ENCODE assay signal across 8 cellular contexts in genomic region chr5:66807743-66808142, GRCh38.
A peak's percentile ranks its signal among the peaks of the same experiment; 100 is the strongest.
DNase-seq lines count a peak whose midpoint lies in the region; ATAC-seq and TF ChIP-seq lines count a peak whose summit lies in the region.

No MANE protein-coding gene starts in this region.

- H3K4me3 ChIP-seq in DND-41 (ENCODE audit: low read depth in 1 of 2, low read length in 2 of 2) (no peak overlapping the region), epithelial cell of esophagus (ENCODE audit: low read length) (no peak overlapping the region)

- TF ChIP-seq CTCF in DND-41 (IDR thresholded peaks at IDR 0.05; ENCODE audit: borderline replicate concordance, extremely low read depth, low read length, poor library complexity, severe bottlenecking), result peak; percentile 21
- peak; percentile 75 for TF ChIP-seq CTCF in epithelial cell of esophagus (IDR thresholded peaks at IDR 0.05; ENCODE audit: insufficient read depth, low read depth, low read length, missing control alignments)
- TF ChIP-seq CTCF in omental fat pad (IDR thresholded peaks at IDR 0.05), result no peak

- no peaks in the 10 kb centered on the region for H3K4me1 ChIP-seq in DND-41 (ENCODE audit: insufficient read depth, low read length)

- H3K9ac ChIP-seq in DND-41 (ENCODE audit: low read depth, low read length), result no peak overlapping the region

- no peak overlapping the region for H3K4me3 Mint-ChIP-seq in activated CD8-positive, alpha-beta memory T cell treated with anti-CD3 and anti-CD28 coated beads, Interleukin-2, amount 10 ng/mL, durations not matched to agents 7 days and 5 days

- CTCF ChIA-PET in activated CD8-positive, alpha-beta memory T cell treated with anti-CD3 and anti-CD28 coated beads, Interleukin-2, amount 10 ng/mL, durations not matched to agents 7 days and 5 days (lab: Charles Lee), result no interaction called here

- no peaks in the 10 kb centered on the region for H4K20me1 ChIP-seq in DND-41 (ENCODE audit: insufficient read depth, low read length)

- H3K4me2 ChIP-seq in DND-41 (ENCODE audit: insufficient read depth, low read length), result no peak overlapping the region

- no peaks in the 10 kb centered on the region for H3K36me3 Mint-ChIP-seq in activated CD8-positive, alpha-beta memory T cell treated with anti-CD3 and anti-CD28 coated beads, Interleukin-2, amount 10 ng/mL, durations not matched to agents 7 days and 5 days

- no peaks in the 10 kb centered on the region for H3K9me3 ChIP-seq in DND-41 (ENCODE audit: insufficient read depth, low read length, severe bottlenecking)

- H3K27ac ChIP-seq in DND-41 (ENCODE audit: low read length), result no peak overlapping the region

- no peak for ATAC-seq in DND-41 (ENCODE audit: insufficient read depth, low read depth)
- peak; percentile 76 for ATAC-seq in omental fat pad (ENCODE audit: low FRiP score)
- ATAC-seq in HG03378 (IDR thresholded peaks at IDR 0.05; ENCODE audit: unreplicated experiment), result no peak
- no peak for ATAC-seq in activated CD8-positive, alpha-beta memory T cell treated with anti-CD3 and anti-CD28 coated beads, Interleukin-2, amount 10 ng/mL, durations not matched to agents 7 days and 5 days

- H3K36me3 ChIP-seq in DND-41 (ENCODE audit: insufficient read depth, low read length), result 0 out of 2 replicates have a peak, but pooled peaks cover 4% of the 10 kb centered on the region

- peaks cover 55% of the 10 kb centered on the region for H3K27me3 Mint-ChIP-seq in activated CD8-positive, alpha-beta memory T cell treated with anti-CD3 and anti-CD28 coated beads, Interleukin-2, amount 10 ng/mL, durations not matched to agents 7 days and 5 days

- peaks cover 13% of the 10 kb centered on the region for H3K4me1 Mint-ChIP-seq in activated CD8-positive, alpha-beta memory T cell treated with anti-CD3 and anti-CD28 coated beads, Interleukin-2, amount 10 ng/mL, durations not matched to agents 7 days and 5 days

- H3K27ac Mint-ChIP-seq in activated CD8-positive, alpha-beta memory T cell treated with anti-CD3 and anti-CD28 coated beads, Interleukin-2, amount 10 ng/mL, durations not matched to agents 7 days and 5 days, result no peak overlapping the region

- DNase-seq in DND-41 (no peak), NCI-H460 (ENCODE audit: extremely low read depth, low read depth) (peak; percentile 47), epithelial cell of esophagus (ENCODE audit: low read depth) (peak; percentile 88), omental fat pad (ENCODE audit: low spot score) (no peak), ecto neural progenitor cell (ENCODE audit: low spot score) (no peak)
- no peak for DNase-seq in stimulated activated CD4-positive, alpha-beta T cell treated with anti-CD3 and anti-CD28 coated beads, Interleukin-4, amount 100 ng/mL, for 1 hour
- no peak for DNase-seq in activated CD8-positive, alpha-beta memory T cell treated with anti-CD3 and anti-CD28 coated beads, Interleukin-2, amount 10 ng/mL, durations not matched to agents 7 days and 5 days

- no peaks in the 10 kb centered on the region for H3K27me3 ChIP-seq in DND-41 (ENCODE audit: insufficient read depth, low read length, poor library complexity)

- H2AFZ ChIP-seq in DND-41 (ENCODE audit: low read depth, low read length), result no peak overlapping the region

- no peaks in the 10 kb centered on the region for H3K79me2 ChIP-seq in DND-41 (ENCODE audit: insufficient read depth, low read length)

- no peaks in the 10 kb centered on the region for H3K9me3 Mint-ChIP-seq in activated CD8-positive, alpha-beta memory T cell treated with anti-CD3 and anti-CD28 coated beads, Interleukin-2, amount 10 ng/mL, durations not matched to agents 7 days and 5 days (ENCODE audit: low read depth)

Comparison
In these comparisons a context has a peak if more than half of its experiments do, and no peak if none do; other contexts are left out.
1. DNase-seq: peak in NCI-H460 (single experiment) and epithelial cell of esophagus (single experiment); none in DND-41 (single experiment), omental fat pad (single experiment), stimulated activated CD4-positive, alpha-beta T cell treated with anti-CD3 and anti-CD28 coated beads, Interleukin-4, amount 100 ng/mL, for 1 hour (single experiment), ecto neural progenitor cell (single experiment) and activated CD8-positive, alpha-beta memory T cell treated with anti-CD3 and anti-CD28 coated beads, Interleukin-2, amount 10 ng/mL, durations not matched to agents 7 days and 5 days (single experiment).
2. CTCF ChIP-seq: peak in DND-41 (single experiment) and epithelial cell of esophagus (single experiment); none in omental fat pad (0 of 3).